8 cellular contexts compared by ENCODE assay signal in genomic region chr9:136532799-136533774, GRCh38. TPM values are rescaled to one million over a fixed set of nuclear protein-coding genes. Genes with fewer than 3 reads are reported as not detected.
DNase-seq lines count a peak whose midpoint lies in the region; TF ChIP-seq lines count a peak whose summit lies in the region.

No MANE protein-coding gene starts in this region.

- TF ChIP-seq CTCF in GM13977 (IDR thresholded peaks at IDR 0.05; ENCODE audit: extremely low read depth, insufficient read depth, missing control alignments) (no peak), thyroid gland (IDR thresholded peaks at IDR 0.05) (no peak)

- in situ Hi-C loops in GM13977 (cut with MboI; ENCODE audit: low pct_unique_long_range_greater_than_20kb, low sequenced_read_pairs, unreplicated experiment), result no loop called here

- DNase-seq in GM13977 (ENCODE audit: low spot score) (peak; percentile 75), epithelial cell of prostate (ENCODE audit: low read depth, low spot score) (no peak), thyroid gland (no peak), NCI-H82 (lab: John Stamatoyannopoulos, UW) (no peak), HK-2 (ENCODE audit: unreplicated experiment) (no peak)
- DNase-seq in activated CD4-positive, alpha-beta T cell treated with anti-CD3 and anti-CD28 coated beads, Interleukin-2, amount 50 U/mL, for 48 hours, result peak; percentile 80 to 85
- DNase-seq in stimulated activated CD4-positive, alpha-beta T cell treated with anti-CD3 and anti-CD28 coated beads, TNF-alpha, amount 100 ng/mL, for 1 hour (ENCODE audit: low read depth in 3 of 3, low spot score in 1 of 3), result peak in 2 of 3 donors; percentile 36 to 55
- DNase-seq in NK-92 treated with Interleukin-12 subunit alpha and Interleukin-12 subunit beta, amount 100 ng/mL, for 24 hours (lab: John Stamatoyannopoulos, UW), result no peak

- H3K4me1 ChIP-seq in thyroid gland, result peaks cover 7 to 66% of the 10 kb centered on the region in 2 donors

- H3K9me3 ChIP-seq in thyroid gland, result no peaks in the 10 kb centered on the region

- H3K27me3 ChIP-seq in thyroid gland, result no peaks in the 10 kb centered on the region

- H3K27ac ChIP-seq in epithelial cell of prostate, result peak overlapping the region; percentile 24
- peak overlapping the region in 1 of 3 donors; percentile 23 for H3K27ac ChIP-seq in thyroid gland

- intact Hi-C loops in thyroid gland (cut with DNase I), result no loop called here

- no peak overlapping the region for H3K4me3 ChIP-seq in thyroid gland (replicated peaks in 1 of 3)

- no peak for TF ChIP-seq POLR2A in thyroid gland (IDR thresholded peaks at IDR 0.05)

- no peaks in the 10 kb centered on the region for H3K36me3 ChIP-seq in thyroid gland

- WGBS in thyroid gland, 2 donors, result 68 to 75% methylated on average over 11 to 26 of the region's 35 CpGs

RNA-seq across cellular contexts. Expression of gene NOTCH1, which starts 12.8 kb away (rescaled TPM):
- 10 to 100 TPM; 19.6 to 35.4 (median 23.2) TPM for total RNA-seq in thyroid gland

RNA-seq across cellular contexts. Expression of gene SEC16A, which starts 50.2 kb away (rescaled TPM):
- total RNA-seq in thyroid gland, result 10 to 100 TPM; 47.7 to 73.8 (median 62.5) TPM

Comparison
In these comparisons a context has a peak if more than half of its experiments do, and no peak if none do; other contexts are left out.
1. DNase-seq: peak in GM13977 (single experiment), activated CD4-positive, alpha-beta T cell treated with anti-CD3 and anti-CD28 coated beads, Interleukin-2, amount 50 U/mL, for 48 hours (2 of 2) and stimulated activated CD4-positive, alpha-beta T cell treated with anti-CD3 and anti-CD28 coated beads, TNF-alpha, amount 100 ng/mL, for 1 hour (2 of 3); none in epithelial cell of prostate (single experiment), thyroid gland (0 of 2), NCI-H82 (single experiment), HK-2 (single experiment) and NK-92 treated with Interleukin-12 subunit alpha and Interleukin-12 subunit beta, amount 100 ng/mL, for 24 hours (single experiment).